In the genomic region with DNA sequence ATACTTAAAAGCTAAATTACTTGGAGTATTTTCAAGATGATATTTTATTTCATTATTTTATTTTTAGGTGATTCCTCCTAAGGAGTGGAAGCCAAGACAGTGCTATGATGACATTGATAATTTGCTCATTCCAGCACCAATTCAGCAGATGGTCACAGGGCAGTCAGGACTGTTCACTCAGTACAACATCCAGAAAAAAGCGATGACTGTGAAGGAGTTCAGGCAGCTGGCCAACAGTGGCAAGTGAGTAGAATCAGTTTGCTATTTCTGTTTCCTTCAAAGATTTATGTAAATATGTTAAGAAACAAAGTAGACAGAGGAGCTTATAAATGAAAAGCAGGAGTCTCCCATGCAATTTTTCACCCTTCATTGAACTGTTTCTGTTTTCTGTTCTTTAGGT, we compare ENCODE assay signal across 11 cellular contexts. TPM values are rescaled to one million over a fixed set of nuclear protein-coding genes. Genes with fewer than 3 reads are reported as not detected.
DNase-seq lines count a peak whose midpoint lies in the region; ATAC-seq and TF ChIP-seq lines count a peak whose summit lies in the region.
"Had no signal": no experiment of that assay in that cellular context is flagged by ENCODE, and none has a peak within 500 bp of the region (broad histone marks: within the 10 kb centered on the region; RNA-seq: fewer than 3 reads in every experiment).

No MANE protein-coding gene starts in this region.

- no peaks in the 10 kb centered on the region for H3K27me3 ChIP-seq in SK-N-SH (ENCODE audit: insufficient read depth)

- peak overlapping the region in 1 of 2 experiments; percentile 45; a peak in 1 of 4 replicates for H3K27ac ChIP-seq in SK-N-SH (ENCODE audit: low read depth in 2 of 2, low read length in 1 of 2)

- peaks cover 4% of the 10 kb centered on the region for H3F3A ChIP-seq in SK-N-SH (replicated peaks; ENCODE audit: insufficient read depth)

- peaks cover 0 to 6% of the 10 kb centered on the region in 2 experiments for H3K36me3 ChIP-seq in SK-N-SH (replicated peaks in 1 of 2; ENCODE audit: control insufficient read depth in 1 of 2, insufficient read depth in 2 of 2, low read length in 1 of 2)

- no peak overlapping the region for H2AFZ ChIP-seq in SK-N-SH (ENCODE audit: low read depth)

- TF ChIP-seq EP300 in SK-N-SH (IDR thresholded peaks at IDR 0.05; ENCODE audit: borderline replicate concordance in 1 of 2, low read depth in 1 of 2, low read length in 1 of 2), result no peak

- POLR2A ChIA-PET in SK-N-SH (lab: Yijun Ruan, JAX), result interaction anchor here (0.5 kb wide), 1 partner anchor 124 kb away, joined by 3 read pairs; no protein-coding TSS in a partner anchor

- no peaks in the 10 kb centered on the region for H3K79me2 ChIP-seq in SK-N-SH (ENCODE audit: insufficient read depth)

- WGBS in SK-N-SH (ENCODE audit: low lambda C conversion rate), result 73% methylated on average over 1 of the region's 1 CpG

- H3K4me2 ChIP-seq in SK-N-SH, result no peak overlapping the region

- peaks cover 0 to 3% of the 10 kb centered on the region in 2 experiments; a peak in 2 of 4 replicates for H3K4me1 ChIP-seq in SK-N-SH (ENCODE audit: control insufficient read depth in 1 of 2, insufficient read depth in 2 of 2, low read depth in 1 of 2, low read length in 1 of 2)

- ATAC-seq in HG03442 (IDR thresholded peaks at IDR 0.05; ENCODE audit: unreplicated experiment), result no peak
- ATAC-seq: activated T-helper 17 cell treated with anti-CD3 and anti-CD28 coated beads, Interleukin-2, amount 50 U/mL, for 72 hours had no signal

- H3K9me3 ChIP-seq in SK-N-SH, result no peaks in the 10 kb centered on the region

- DNase-seq in EH (ENCODE audit: low read depth) (peak; percentile 45), SK-N-SH (peak; percentile 31), fibroblast of peridontal ligament (ENCODE audit: extremely low read depth) (peak; percentile 69), myocyte (ENCODE audit: low read depth) (peak; percentile 68), SW480 (ENCODE audit: low spot score) (no peak), NCI-H1092 (lab: John Stamatoyannopoulos, UW) (no peak), NOMO-1 treated with DMSO at 0.1 percent for 48 hours (lab: John Stamatoyannopoulos, UW; ENCODE audit: unreplicated experiment) (no peak)
- DNase-seq: activated CD4-positive, CD25-positive, alpha-beta regulatory T cell; NCI-H2029 treated with DMSO at 0.1 percent for 48 hours had no signal

- no peaks in the 10 kb centered on the region for H3K9me2 ChIP-seq in SK-N-SH

- no peak overlapping the region for H3K9ac ChIP-seq in SK-N-SH

- no peak overlapping the region for H3K4me3 ChIP-seq in SK-N-SH (ENCODE audit: low read depth in 2 of 2, low read length in 1 of 2)

- no peak for TF ChIP-seq CTCF in SK-N-SH (IDR thresholded peaks at IDR 0.05)

- H4K20me1 ChIP-seq in SK-N-SH (ENCODE audit: insufficient read depth), result no peaks in the 10 kb centered on the region

- TF ChIP-seq RAD21 in SK-N-SH (IDR thresholded peaks at IDR 0.05; ENCODE audit: low read length), result no peak

- CTCF ChIA-PET in SK-N-SH (lab: Yijun Ruan, JAX), result interaction anchor here (0.7 to 1.3 kb wide), 2 partner anchors 221 to 247 kb away, joined by 3 to 5 read pairs; no protein-coding TSS in a partner anchor

TF ChIP-seq in SK-N-SH, 30 proteins besides CTCF, POLR2A, EP300 and RAD21:
- TF ChIP-seq GABPA (IDR thresholded peaks at IDR 0.05; ENCODE audit: low read depth), result no peak
- TF ChIP-seq TCF12 (IDR thresholded peaks at IDR 0.05), result peak; percentile 20; the same call in 1 of the 2 replicates

RNA-seq across cellular contexts. Expression of a gene that starts 47.8 kb away (rescaled TPM):
- polyA plus RNA-seq in SK-N-SH (2012; rRNA removed), result 9.4 and 11.4 TPM in 2 replicates
- polyA plus RNA-seq in SK-N-SH (2012; cell fraction: cytosol; rRNA removed), result 9.4 and 9.8 TPM in 2 replicates
- polyA plus RNA-seq in SK-N-SH (2012; cell fraction: nucleus; rRNA removed), result 19.1 and 31.2 TPM in 2 replicates
- 16.1 and 17.1 TPM in 2 replicates for total RNA-seq in myocyte
- polyA plus RNA-seq in myocyte (2012), result 10.8 TPM

Comparison
In these comparisons a context has a peak if more than half of its experiments do, and no peak if none do; other contexts are left out.
1. DNase-seq: peak in EH (single experiment), SK-N-SH (single experiment), fibroblast of peridontal ligament (single experiment) and myocyte (single experiment); none in SW480 (single experiment), NCI-H1092 (single experiment) and NOMO-1 treated with DMSO at 0.1 percent for 48 hours (single experiment).